8 cellular contexts compared by ENCODE assay signal in the genomic region with DNA sequence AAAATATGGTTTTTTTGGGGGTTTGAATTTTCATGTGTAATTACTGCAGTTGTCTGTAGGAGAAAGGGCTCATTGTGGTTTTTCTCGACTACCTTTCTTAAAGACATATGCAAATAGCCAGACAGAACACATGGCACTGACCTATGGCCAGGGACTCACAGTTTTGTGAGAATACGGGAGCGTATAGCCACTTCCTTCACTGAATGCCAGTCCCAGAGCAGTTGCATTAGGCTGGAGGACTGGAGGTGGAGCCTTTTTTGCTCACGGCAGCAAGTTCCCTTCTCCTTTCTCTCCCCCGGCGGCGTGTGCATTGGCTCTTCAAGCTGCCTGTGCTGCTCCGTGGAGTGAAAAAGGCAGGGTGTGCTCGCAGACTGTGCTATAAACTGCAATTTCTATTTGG.
A peak's percentile ranks its signal among the peaks of the same experiment; 100 is the strongest.
DNase-seq lines count a peak whose midpoint lies in the region; ATAC-seq and TF ChIP-seq lines count a peak whose summit lies in the region.

No MANE protein-coding gene starts in this region.

- 0 to 1% methylated on average over 9 of the region's 9 CpGs for WGBS in aorta, 2 donors

- H3K27me3 ChIP-seq in naive thymus-derived CD4-positive, alpha-beta T cell (ENCODE audit: control insufficient read depth in 2 of 2, insufficient read depth in 2 of 2, low read length in 2 of 2) = no peaks in the 10 kb centered on the region
- no peaks in the 10 kb centered on the region for H3K27me3 ChIP-seq in aorta (ENCODE audit: control insufficient read depth in 1 of 2, insufficient read depth in 2 of 2, low read length in 1 of 2)

- H3K4me1 ChIP-seq in naive thymus-derived CD4-positive, alpha-beta T cell (ENCODE audit: control insufficient read depth in 2 of 2, insufficient read depth in 2 of 2, low read length in 2 of 2) = peaks cover 5 to 19% of the 10 kb centered on the region in 2 donors
- no peaks in the 10 kb centered on the region for H3K4me1 ChIP-seq in aorta (ENCODE audit: control insufficient read depth in 1 of 2, insufficient read depth in 2 of 2, low read length in 2 of 2)

- H3K4me3 Mint-ChIP-seq in activated B cell treated with CpG ODN at 0.5 μM for 24 hours = peak overlapping the region; percentile 67
- peak overlapping the region in 9 of 10 donors; percentile 70 to 88 (median 79) for H3K4me3 Mint-ChIP-seq in naive thymus-derived CD4-positive, alpha-beta T cell

- no peaks in the 10 kb centered on the region for H3K36me3 ChIP-seq in naive thymus-derived CD4-positive, alpha-beta T cell (ENCODE audit: control insufficient read depth in 2 of 3, insufficient read depth in 3 of 3, low read length in 3 of 3)
- H3K36me3 ChIP-seq in aorta (ENCODE audit: control insufficient read depth in 1 of 2, insufficient read depth in 2 of 2, low read length in 1 of 2) = no peaks in the 10 kb centered on the region

- no peaks in the 10 kb centered on the region for H3K36me3 Mint-ChIP-seq in activated B cell treated with CpG ODN at 0.5 μM for 24 hours (ENCODE audit: low read depth)
- H3K36me3 Mint-ChIP-seq in naive thymus-derived CD4-positive, alpha-beta T cell = peaks cover 3 to 26% (median 13%) of the 10 kb centered on the region in 5 donors

- no peak overlapping the region for H3K27ac Mint-ChIP-seq in activated B cell treated with CpG ODN at 0.5 μM for 24 hours
- H3K27ac Mint-ChIP-seq in naive thymus-derived CD4-positive, alpha-beta T cell = peak overlapping the region in 8 of 9 donors; percentile 5 to 84 (median 46)

- intact Hi-C loops in activated B cell treated with CpG ODN at 0.5 μM for 24 hours (cut with micrococcal nuclease) = no loop called here
- intact Hi-C loops in naive thymus-derived CD4-positive, alpha-beta T cell (cut with micrococcal nuclease) = loop anchor here in 1 of 2 donors (1.0 to 2.0 kb wide), 3 partner anchors 8 to 51 kb away; no protein-coding TSS in a partner anchor
- intact Hi-C loops in aorta (cut with DNase I) = no loop called here

- no peaks in the 10 kb centered on the region for H3K9me3 Mint-ChIP-seq in activated B cell treated with CpG ODN at 0.5 μM for 24 hours
- H3K9me3 Mint-ChIP-seq in naive thymus-derived CD4-positive, alpha-beta T cell = no peaks in the 10 kb centered on the region

- POLR2A ChIA-PET in activated B cell treated with CpG ODN at 0.5 μM for 24 hours (lab: Charles Lee) = no interaction called here
- POLR2A ChIA-PET in naive thymus-derived CD4-positive, alpha-beta T cell (lab: Charles Lee) = interaction anchor here (0.6 to 3.4 kb wide), 3 partner anchors 7 to 32 kb away, joined by 3 to 17 read pairs (median 3); no protein-coding TSS in a partner anchor

- H3K27ac ChIP-seq in naive thymus-derived CD4-positive, alpha-beta T cell (ENCODE audit: low read depth, low read length) = peak overlapping the region; percentile 27
- H3K27ac ChIP-seq in aorta (ENCODE audit: low read depth in 1 of 2, low read length in 2 of 2) = no peak overlapping the region

- CTCF ChIA-PET in activated B cell treated with CpG ODN at 0.5 μM for 24 hours (lab: Charles Lee) = interaction anchor here (1.5 kb wide), 1 partner anchor 284 kb away, joined by 4 read pairs; no protein-coding TSS in a partner anchor
- CTCF ChIA-PET in naive thymus-derived CD4-positive, alpha-beta T cell (lab: Charles Lee) = interaction anchor here (1.2 kb wide), 1 partner anchor 270 kb away, joined by 3 read pairs; no protein-coding TSS in a partner anchor

- ATAC-seq in HG03175 (IDR thresholded peaks at IDR 0.05; ENCODE audit: unreplicated experiment) (peak; percentile 68), activated B cell treated with CpG ODN at 0.5 μM for 24 hours (ENCODE audit: low read depth) (peak; percentile 76), aorta (ENCODE audit: low FRiP score) (peak; percentile 88)
- peak; percentile 86 for ATAC-seq in naive thymus-derived CD4-positive, alpha-beta T cell

- no peaks in the 10 kb centered on the region for H3K9me3 ChIP-seq in naive thymus-derived CD4-positive, alpha-beta T cell (ENCODE audit: control insufficient read depth in 2 of 3, low read length in 3 of 3)
- no peaks in the 10 kb centered on the region for H3K9me3 ChIP-seq in aorta (ENCODE audit: control insufficient read depth, low read length)

- H3K4me1 Mint-ChIP-seq in activated B cell treated with CpG ODN at 0.5 μM for 24 hours = peaks cover 16% of the 10 kb centered on the region
- peaks cover 18 to 71% (median 50%) of the 10 kb centered on the region in 7 donors for H3K4me1 Mint-ChIP-seq in naive thymus-derived CD4-positive, alpha-beta T cell

- no peak for TF ChIP-seq CTCF in activated B cell treated with CpG ODN at 0.5 μM for 24 hours (IDR thresholded peaks at IDR 0.05)
- TF ChIP-seq CTCF in fibroblast of villous mesenchyme (IDR thresholded peaks at IDR 0.05; ENCODE audit: insufficient read depth, low read depth, low read length) = no peak

- H3K4me3 ChIP-seq in fibroblast of villous mesenchyme (ENCODE audit: low read depth, low read length) = peak overlapping the region; percentile 29
- H3K4me3 ChIP-seq in naive thymus-derived CD4-positive, alpha-beta T cell (ENCODE audit: low read length) = peak overlapping the region; percentile 25
- peak overlapping the region in 1 of 2 donors; percentile 25 for H3K4me3 ChIP-seq in aorta (ENCODE audit: low read length in 2 of 2)

- no peaks in the 10 kb centered on the region for H3K27me3 Mint-ChIP-seq in activated B cell treated with CpG ODN at 0.5 μM for 24 hours
- no peaks in the 10 kb centered on the region for H3K27me3 Mint-ChIP-seq in naive thymus-derived CD4-positive, alpha-beta T cell

- peak; percentile 11 for DNase-seq in activated gamma-delta T cell treated with Interleukin-2 at 50 U/mL for 16 hours
- no peak for DNase-seq in activated gamma-delta T cell (lab: John Stamatoyannopoulos, UW)
- peak; percentile 14 for DNase-seq in activated B cell treated with CpG ODN at 0.5 μM for 24 hours
- DNase-seq in fibroblast of villous mesenchyme (ENCODE audit: low read depth) = peak; percentile 50
- DNase-seq in naive thymus-derived CD4-positive, alpha-beta T cell = peak in 7 of 9 donors; percentile 9 to 44 (median 19)
- DNase-seq in aorta = peak; percentile 60 to 73
- no peak for DNase-seq in NCI-H1436 (lab: John Stamatoyannopoulos, UW)

Comparison
In these comparisons a context has a peak if more than half of its experiments do, and no peak if none do; other contexts are left out.
1. DNase-seq: peak in activated gamma-delta T cell treated with Interleukin-2 at 50 U/mL for 16 hours (single experiment), activated B cell treated with CpG ODN at 0.5 μM for 24 hours (single experiment), fibroblast of villous mesenchyme (single experiment), naive thymus-derived CD4-positive, alpha-beta T cell (7 of 9) and aorta (2 of 2); none in activated gamma-delta T cell (single experiment) and NCI-H1436 (single experiment).
2. Peak in every context shown above with its lines, with median percentiles within 50 percentile points of each other: ATAC-seq.